ENCODE assay signal across 20 cellular contexts in genomic region chr22:40553014-40553579, GRCh38.
DNase-seq lines count a peak whose midpoint lies in the region; ATAC-seq and TF ChIP-seq lines count a peak whose summit lies in the region.
"Had no signal": no experiment of that assay in that cellular context is flagged by ENCODE, and none has a peak within 500 bp of the region (broad histone marks: within the 10 kb centered on the region; RNA-seq: fewer than 3 reads in every experiment).

No MANE protein-coding gene starts in this region.

- peaks cover 29% of the 10 kb centered on the region for H3K4me1 Mint-ChIP-seq in activated naive CD4-positive, alpha-beta T cell treated with anti-CD3 and anti-CD28 coated beads, Interleukin-2, amount 50 U/mL, for 24 hours
- peaks cover 39% of the 10 kb centered on the region for H3K4me1 Mint-ChIP-seq in WTC11
- peaks cover 9% of the 10 kb centered on the region for H3K4me1 Mint-ChIP-seq in stimulated activated effector memory CD8-positive, alpha-beta T cell treated with anti-CD3 and anti-CD28 coated beads, Interleukin-12 subunit alpha, Interleukin-12 subunit beta, amount 100 ng/mL, for 72 hours
- H3K4me1 Mint-ChIP-seq: B cell had no signal

- ATAC-seq in WTC11, result peak; percentile 62; the same call in 1 of the 2 replicates
- ATAC-seq in stimulated activated effector memory CD8-positive, alpha-beta T cell treated with anti-CD3 and anti-CD28 coated beads, Interleukin-12 subunit alpha, Interleukin-12 subunit beta, amount 100 ng/mL, for 72 hours, result no peak
- ATAC-seq in HG02885 (IDR thresholded peaks at IDR 0.05; ENCODE audit: poor library complexity, unreplicated experiment), result no peak
- no peak for ATAC-seq in HG02970 (IDR thresholded peaks at IDR 0.05; ENCODE audit: low FRiP score, unreplicated experiment)
- ATAC-seq: SK-N-SH treated with all-trans-retinoic acid at 6 μM for 48 hours had no signal

- peaks cover 28% of the 10 kb centered on the region for H3K4me1 ChIP-seq in HUES48 (ENCODE audit: control insufficient read depth, insufficient read depth, low read length)

- CTCF ChIA-PET in WTC11 (lab: Charles Lee), result no interaction called here

- H3K27ac Mint-ChIP-seq in activated naive CD4-positive, alpha-beta T cell treated with anti-CD3 and anti-CD28 coated beads, Interleukin-2, amount 50 U/mL, for 24 hours, result peak overlapping the region; percentile 41
- H3K27ac Mint-ChIP-seq in WTC11, result peak overlapping the region; percentile 3; the same call in 1 of the 2 replicates
- peak overlapping the region; percentile 21 for H3K27ac Mint-ChIP-seq in stimulated activated effector memory CD8-positive, alpha-beta T cell treated with anti-CD3 and anti-CD28 coated beads, Interleukin-12 subunit alpha, Interleukin-12 subunit beta, amount 100 ng/mL, for 72 hours
- H3K27ac Mint-ChIP-seq: B cell had no signal

- H3K4me3 Mint-ChIP-seq in activated naive CD4-positive, alpha-beta T cell treated with anti-CD3 and anti-CD28 coated beads, Interleukin-2, amount 50 U/mL, for 24 hours, result no peak overlapping the region
- H3K4me3 Mint-ChIP-seq in WTC11, result no peak overlapping the region
- H3K4me3 Mint-ChIP-seq in stimulated activated effector memory CD8-positive, alpha-beta T cell treated with anti-CD3 and anti-CD28 coated beads, Interleukin-12 subunit alpha, Interleukin-12 subunit beta, amount 100 ng/mL, for 72 hours, result no peak overlapping the region
- H3K4me3 Mint-ChIP-seq: B cell; CD4-positive, CD25-positive, alpha-beta regulatory T cell had no signal

- peaks cover 27% of the 10 kb centered on the region for H3K36me3 Mint-ChIP-seq in activated naive CD4-positive, alpha-beta T cell treated with anti-CD3 and anti-CD28 coated beads, Interleukin-2, amount 50 U/mL, for 24 hours
- H3K36me3 Mint-ChIP-seq in WTC11, result peaks cover 37% of the 10 kb centered on the region
- H3K36me3 Mint-ChIP-seq in stimulated activated effector memory CD8-positive, alpha-beta T cell treated with anti-CD3 and anti-CD28 coated beads, Interleukin-12 subunit alpha, Interleukin-12 subunit beta, amount 100 ng/mL, for 72 hours, result peaks cover 36% of the 10 kb centered on the region

- H3K27ac ChIP-seq in HUES48 (ENCODE audit: low read depth, low read length), result peak overlapping the region; percentile 11
- H3K27ac ChIP-seq: 22Rv1 had no signal

- H3K27me3 ChIP-seq in HUES48 (ENCODE audit: control insufficient read depth, insufficient read depth, low read length), result no peaks in the 10 kb centered on the region

- POLR2A ChIA-PET in WTC11 (lab: Charles Lee), result no interaction called here

- no peak overlapping the region for H3K4me3 ChIP-seq in HUES48 (ENCODE audit: low read depth, low read length)

- no peaks in the 10 kb centered on the region for H3K9me3 Mint-ChIP-seq in activated naive CD4-positive, alpha-beta T cell treated with anti-CD3 and anti-CD28 coated beads, Interleukin-2, amount 50 U/mL, for 24 hours
- peaks cover 27% of the 10 kb centered on the region for H3K9me3 Mint-ChIP-seq in WTC11
- H3K9me3 Mint-ChIP-seq in stimulated activated effector memory CD8-positive, alpha-beta T cell treated with anti-CD3 and anti-CD28 coated beads, Interleukin-12 subunit alpha, Interleukin-12 subunit beta, amount 100 ng/mL, for 72 hours, result peaks cover 2% of the 10 kb centered on the region

- H3K27me3 Mint-ChIP-seq in activated naive CD4-positive, alpha-beta T cell treated with anti-CD3 and anti-CD28 coated beads, Interleukin-2, amount 50 U/mL, for 24 hours, result no peaks in the 10 kb centered on the region
- H3K27me3 Mint-ChIP-seq in WTC11 (ENCODE audit: low read depth), result no peaks in the 10 kb centered on the region
- H3K27me3 Mint-ChIP-seq: B cell; CD4-positive, CD25-positive, alpha-beta regulatory T cell had no signal

- H3K9ac ChIP-seq in HUES48 (ENCODE audit: low read depth, low read length), result no peak overlapping the region

- TF ChIP-seq CTCF in WTC11 (IDR thresholded peaks at IDR 0.05), result no peak

- no peak for DNase-seq in activated naive CD4-positive, alpha-beta T cell treated with anti-CD3 and anti-CD28 coated beads, Interleukin-2, amount 50 U/mL, for 16 hours
- no peak for DNase-seq in WTC11 (ENCODE audit: low spot score)
- no peak for DNase-seq in stimulated activated effector memory CD8-positive, alpha-beta T cell treated with anti-CD3 and anti-CD28 coated beads, Interleukin-12 subunit alpha, Interleukin-12 subunit beta, amount 100 ng/mL, for 72 hours (ENCODE audit: low spot score in 2 of 2)
- DNase-seq in activated CD4-positive, alpha-beta T cell treated with anti-CD3 and anti-CD28 coated beads, Interleukin-2, amount 50 U/mL, for 1 hour, result no peak
- DNase-seq: CD4-positive, CD25-positive, alpha-beta regulatory T cell; EL; KBM-7; NCI-H1105 treated with DMSO at 0.1 percent for 48 hours; NCI-H1694; NCI-H2081 treated with DMSO at 0.1 percent for 48 hours; NCI-H748 treated with DMSO at 0.1 percent for 48 hours; OCI-M1; SHP77 treated with DMSO at 0.1 percent for 48 hours had no signal

- no peaks in the 10 kb centered on the region for H3K9me3 ChIP-seq in HUES48 (ENCODE audit: control insufficient read depth, insufficient read depth, low read length)

- H3K36me3 ChIP-seq in HUES48 (ENCODE audit: control insufficient read depth, insufficient read depth, low read length), result peaks cover 6% of the 10 kb centered on the region

TF ChIP-seq in WTC11, 78 proteins besides CTCF, POLR2A, EP300 and RAD21:
- TF ChIP-seq MAX (CRISPR knock-in tag; IDR thresholded peaks at IDR 0.05) (peak; percentile 61; the same call in 1 of the 2 replicates), FOXK1 (CRISPR knock-in tag; IDR thresholded peaks at IDR 0.05) (no peak)
